ENCODE assay signal across 31 cellular contexts in the genomic region with DNA sequence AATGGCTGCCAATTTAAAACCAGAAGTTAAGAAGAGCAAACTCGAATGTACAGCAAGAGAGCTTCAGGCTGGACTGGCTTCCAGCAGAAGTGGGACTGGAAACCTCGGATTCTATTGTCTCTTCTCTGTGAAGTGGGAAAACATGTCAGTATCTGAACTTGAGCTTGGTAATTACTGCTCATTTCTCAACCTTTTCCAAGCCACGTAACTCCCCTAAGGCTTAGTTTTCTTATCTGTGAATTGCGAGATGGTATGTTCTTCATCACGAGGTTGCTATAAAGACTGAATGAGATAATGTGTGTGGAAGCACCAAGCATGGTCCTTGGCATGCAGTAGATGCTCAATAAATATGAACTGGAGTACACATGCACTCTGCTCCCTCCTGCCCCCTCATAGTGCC.
"Had no signal": no experiment of that assay in that cellular context is flagged by ENCODE, and none has a peak within 500 bp of the region (broad histone marks: within the 10 kb centered on the region; RNA-seq: fewer than 3 reads in every experiment).

No MANE protein-coding gene starts in this region.

- H3K9me3 Mint-ChIP-seq: activated B cell treated with CpG ODN at 0.5 μM for 24 hours; activated CD8-positive, alpha-beta T cell treated with anti-CD3 and anti-CD28 coated beads for 36 hours; activated T-cell treated with anti-CD3 and anti-CD28 coated beads, Interleukin-2, amount 50 U/mL, for 4 hours; activated T-helper 17 cell treated with anti-CD3 and anti-CD28 coated beads, Interleukin-2, amount 50 U/mL, for 72 hours; T-helper 2 cell treated with Interferon-gamma antibody and Interleukin-4, amounts not matched to agents 5 μg/mL and 100 μg/mL, for 36 hours had no signal

- H3K27me3 ChIP-seq: body of pancreas, cardiac muscle cell, colonic mucosa, gastrocnemius medialis had no signal

- H3K27ac Mint-ChIP-seq: activated B cell treated with CpG ODN at 0.5 μM for 24 hours; activated CD8-positive, alpha-beta T cell treated with anti-CD3 and anti-CD28 coated beads for 36 hours; activated naive CD8-positive, alpha-beta T cell; activated T-helper 17 cell treated with anti-CD3 and anti-CD28 coated beads, Interleukin-2, amount 50 U/mL, for 72 hours; T-helper 17 cell; T-helper 2 cell treated with Interferon-gamma antibody and Interleukin-4, amounts not matched to agents 5 μg/mL and 100 μg/mL, for 36 hours had no signal

- H3K9me3 ChIP-seq: body of pancreas, colonic mucosa, gastrocnemius medialis, heart left ventricle had no signal

- DNase-seq: activated B cell treated with CpG ODN at 0.5 μM for 24 hours; activated CD4-positive, alpha-beta T cell treated with anti-CD3 and anti-CD28 coated beads for 48 hours; activated CD4-positive, alpha-beta T cell treated with anti-CD3 and anti-CD28 coated beads, Interleukin-2, amount 50 U/mL, for 1 hour; activated CD4-positive, alpha-beta T cell treated with anti-CD3 and anti-CD28 coated beads, Interleukin-2, amount 50 U/mL, for 48 hours; activated CD8-positive, alpha-beta memory T cell treated with anti-CD3 and anti-CD28 coated beads for 24 hours; activated CD8-positive, alpha-beta T cell treated with anti-CD3 and anti-CD28 coated beads for 36 hours; activated effector memory CD4-positive, alpha-beta T cell treated with Interleukin-2 at 50 U/mL for 16 hours; activated gamma-delta T cell treated with Interleukin-2 at 50 U/mL for 16 hours; activated naive CD4-positive, alpha-beta T cell treated with anti-CD3 and anti-CD28 coated beads, Interleukin-2, amount 50 U/mL, for 16 hours; activated naive CD4-positive, alpha-beta T cell treated with Interleukin-2 at 50 U/mL for 16 hours; activated T-cell treated with anti-CD3 and anti-CD28 coated beads, Interleukin-2, amount 50 U/mL, for 4 hours; amygdala; aorta; body of pancreas; central memory CD4-positive, alpha-beta T cell; cerebellar nuclear complex; colonic mucosa; effector CD8-positive, alpha-beta T cell; gastrocnemius medialis; glutamatergic neuron; heart left ventricle; T-helper 1 cell; T-helper 17 cell; T1000; WERI-Rb-1 had no signal

- H3K36me3 ChIP-seq: cardiac muscle cell, colonic mucosa, gastrocnemius medialis, heart left ventricle, WERI-Rb-1 had no signal

- H3K27ac ChIP-seq: body of pancreas, cardiac muscle cell, colonic mucosa, foreskin keratinocyte, gastrocnemius medialis, heart left ventricle, WERI-Rb-1 had no signal

- H3K4me3 ChIP-seq: body of pancreas, cardiac muscle cell, colonic mucosa, gastrocnemius medialis, heart left ventricle had no signal

- H3K4me1 Mint-ChIP-seq: activated B cell treated with CpG ODN at 0.5 μM for 24 hours; activated T-helper 17 cell treated with anti-CD3 and anti-CD28 coated beads, Interleukin-2, amount 50 U/mL, for 72 hours; T-helper 17 cell had no signal

- FAIRE-seq: endometrium had no signal

- H3K4me3 Mint-ChIP-seq: activated B cell treated with CpG ODN at 0.5 μM for 24 hours; activated CD8-positive, alpha-beta T cell treated with anti-CD3 and anti-CD28 coated beads for 36 hours; activated naive CD8-positive, alpha-beta T cell; activated T-cell treated with anti-CD3 and anti-CD28 coated beads, Interleukin-2, amount 50 U/mL, for 4 hours; activated T-helper 17 cell treated with anti-CD3 and anti-CD28 coated beads, Interleukin-2, amount 50 U/mL, for 72 hours; T-helper 17 cell; T-helper 2 cell treated with Interferon-gamma antibody and Interleukin-4, amounts not matched to agents 5 μg/mL and 100 μg/mL, for 36 hours had no signal

- H3K4me1 ChIP-seq: body of pancreas, colonic mucosa, foreskin keratinocyte had no signal

- H3K36me3 Mint-ChIP-seq: activated naive CD8-positive, alpha-beta T cell had no signal
